Comparison of ENCODE assay signal across 1 cellular context in the genomic region with DNA sequence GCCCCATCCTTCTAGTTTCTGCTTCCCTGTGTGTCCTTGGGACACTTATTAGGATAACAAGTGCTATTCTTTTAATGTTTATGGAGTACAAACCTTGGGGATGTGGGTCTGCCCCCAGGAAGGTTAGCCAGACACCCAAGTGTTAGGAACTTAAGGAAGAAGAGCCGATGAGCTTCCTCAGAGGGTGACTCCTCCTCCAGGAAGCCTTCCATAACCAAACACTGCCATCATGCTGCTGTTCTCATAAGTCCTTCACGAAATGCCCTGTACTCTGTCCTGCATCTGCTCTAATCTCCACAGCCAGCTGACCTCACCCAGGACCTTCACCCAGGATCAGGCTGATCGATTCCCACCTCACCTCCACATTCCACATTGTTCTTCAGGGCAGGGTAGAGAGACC.
TF ChIP-seq lines count a peak whose summit lies in the region.

No MANE protein-coding gene starts in this region.

TF ChIP-seq in K562, 482 proteins besides CTCF, POLR2A, EP300 and RAD21:
- TF ChIP-seq ZNF76 (CRISPR knock-in tag; IDR thresholded peaks at IDR 0.05; ENCODE audit: borderline replicate concordance) (no peak), SFPQ (IDR thresholded peaks at IDR 0.05; ENCODE audit: low read depth, low read length) (no peak), ZFP36 (IDR thresholded peaks at IDR 0.05; ENCODE audit: low read depth, low read length, partially characterized antibody) (peak; percentile 88), NFYB (IDR thresholded peaks at IDR 0.05; ENCODE audit: extremely low read depth, insufficient read length) (no peak)
